1 cellular context compared by ENCODE assay signal in genomic region chr1:32242341-32242851, GRCh38.
TF ChIP-seq lines count a peak whose summit lies in the region.

No MANE protein-coding gene starts in this region.

TF ChIP-seq in K562, 482 proteins besides CTCF, POLR2A, EP300 and RAD21 (continues in another document):
- TF ChIP-seq KLF1 (tag; IDR thresholded peaks at IDR 0.05) (no peak), ARID1B (IDR thresholded peaks at IDR 0.05) (peak; percentile 39; the same call in 1 of the 2 replicates), NFIC (IDR thresholded peaks at IDR 0.05) (0 out of 2 replicates have a peak, but pooled peaks have one; percentile 11), E2F3 (CRISPR knock-in tag; IDR thresholded peaks at IDR 0.05) (no peak), ETV6 (IDR thresholded peaks at IDR 0.05; ENCODE audit: borderline replicate concordance in 1 of 2, low read depth in 2 of 2, low read length in 1 of 2) (peak in 1 of 2 experiments; percentile 69; a peak in 2 of 4 replicates), ETV6 (CRISPR knock-in tag; IDR thresholded peaks at IDR 0.05; ENCODE audit: borderline replicate concordance) (no peak), POLR2AphosphoS5 (IDR thresholded peaks at IDR 0.05; ENCODE audit: control insufficient read depth, insufficient read depth, low read depth, low read length) (no peak), ZNF778 (CRISPR knock-in tag; IDR thresholded peaks at IDR 0.05) (no peak), MTA1 (IDR thresholded peaks at IDR 0.05; ENCODE audit: borderline replicate concordance) (peak; percentile 52; the same call in 1 of the 2 replicates), CHD1 (IDR thresholded peaks at IDR 0.05; ENCODE audit: low read length) (no peak), RFX7 (CRISPR knock-in tag; IDR thresholded peaks at IDR 0.05) (no peak), ZNF277 (CRISPR knock-in tag; IDR thresholded peaks at IDR 0.05; ENCODE audit: borderline replicate concordance) (no peak), ZNF282 (CRISPR knock-in tag; IDR thresholded peaks at IDR 0.05) (no peak), ZNF140 (CRISPR knock-in tag; IDR thresholded peaks at IDR 0.05) (no peak), ZNF655 (CRISPR knock-in tag; IDR thresholded peaks at IDR 0.05) (no peak), BCL6 (CRISPR knock-in tag; IDR thresholded peaks at IDR 0.05) (no peak), MIER1 (IDR thresholded peaks at IDR 0.05; ENCODE audit: low read depth) (0 out of 2 replicates have a peak, but pooled peaks have one; percentile 37), SIRT6 (IDR thresholded peaks at IDR 0.05; ENCODE audit: low read depth, low read length) (no peak), GATAD2B (IDR thresholded peaks at IDR 0.05; ENCODE audit: borderline replicate concordance) (no peak), YY1 (IDR thresholded peaks at IDR 0.05; ENCODE audit: borderline replicate concordance in 1 of 3, control insufficient read depth in 1 of 3, extremely low read depth in 1 of 3, insufficient read depth in 3 of 3, insufficient read length in 1 of 3, insufficient replicate concordance in 2 of 3, low read depth in 1 of 3, low read length in 2 of 3) (no peak), ELK1 (CRISPR knock-in tag; IDR thresholded peaks at IDR 0.05) (no peak), STAT5A (IDR thresholded peaks at IDR 0.05; ENCODE audit: borderline replicate concordance, low read length) (no peak), RUNX1 (IDR thresholded peaks at IDR 0.05; ENCODE audit: low read depth) (no peak), POLR3A (IDR thresholded peaks at IDR 0.05; ENCODE audit: borderline replicate concordance, extremely low read depth, insufficient read depth, insufficient read length) (no peak), ATF6 (CRISPR knock-in tag; IDR thresholded peaks at IDR 0.05) (no peak), USF2 (CRISPR knock-in tag; IDR thresholded peaks at IDR 0.05) (no peak), GATAD2A (IDR thresholded peaks at IDR 0.05) (0 out of 2 replicates have a peak, but pooled peaks have one; percentile 24), TRIM24 (IDR thresholded peaks at IDR 0.05) (no peak), TFAP4 (CRISPR knock-in tag; IDR thresholded peaks at IDR 0.05; ENCODE audit: borderline replicate concordance) (peak; percentile 65; the same call in 1 of the 2 replicates), ZNF280B (CRISPR knock-in tag; IDR thresholded peaks at IDR 0.05) (no peak), NRF1 (conservative IDR thresholded peaks at IDR 0.05 in 1 of 2, IDR thresholded peaks at IDR 0.05 in 1 of 2) (no peak), CUX1 (CRISPR knock-in tag; IDR thresholded peaks at IDR 0.05) (no peak), ZNF766 (CRISPR knock-in tag; conservative IDR thresholded peaks at IDR 0.05) (no peak), TCF7 (IDR thresholded peaks at IDR 0.05; ENCODE audit: borderline replicate concordance) (no peak), BCOR (IDR thresholded peaks at IDR 0.05) (peak; percentile 4; the same call in 1 of the 2 replicates), NFATC3 (IDR thresholded peaks at IDR 0.05) (no peak), ELF2 (CRISPR knock-in tag; IDR thresholded peaks at IDR 0.05) (no peak), NKRF (IDR thresholded peaks at IDR 0.05; ENCODE audit: borderline replicate concordance) (0 out of 2 replicates have a peak, but pooled peaks have one; percentile 37), CREM (IDR thresholded peaks at IDR 0.05; ENCODE audit: low read depth) (no peak), E2F8 (IDR thresholded peaks at IDR 0.05; ENCODE audit: low read depth, partially characterized antibody) (no peak)
